Comparison of ENCODE assay signal across 1 cellular context in the genomic region with DNA sequence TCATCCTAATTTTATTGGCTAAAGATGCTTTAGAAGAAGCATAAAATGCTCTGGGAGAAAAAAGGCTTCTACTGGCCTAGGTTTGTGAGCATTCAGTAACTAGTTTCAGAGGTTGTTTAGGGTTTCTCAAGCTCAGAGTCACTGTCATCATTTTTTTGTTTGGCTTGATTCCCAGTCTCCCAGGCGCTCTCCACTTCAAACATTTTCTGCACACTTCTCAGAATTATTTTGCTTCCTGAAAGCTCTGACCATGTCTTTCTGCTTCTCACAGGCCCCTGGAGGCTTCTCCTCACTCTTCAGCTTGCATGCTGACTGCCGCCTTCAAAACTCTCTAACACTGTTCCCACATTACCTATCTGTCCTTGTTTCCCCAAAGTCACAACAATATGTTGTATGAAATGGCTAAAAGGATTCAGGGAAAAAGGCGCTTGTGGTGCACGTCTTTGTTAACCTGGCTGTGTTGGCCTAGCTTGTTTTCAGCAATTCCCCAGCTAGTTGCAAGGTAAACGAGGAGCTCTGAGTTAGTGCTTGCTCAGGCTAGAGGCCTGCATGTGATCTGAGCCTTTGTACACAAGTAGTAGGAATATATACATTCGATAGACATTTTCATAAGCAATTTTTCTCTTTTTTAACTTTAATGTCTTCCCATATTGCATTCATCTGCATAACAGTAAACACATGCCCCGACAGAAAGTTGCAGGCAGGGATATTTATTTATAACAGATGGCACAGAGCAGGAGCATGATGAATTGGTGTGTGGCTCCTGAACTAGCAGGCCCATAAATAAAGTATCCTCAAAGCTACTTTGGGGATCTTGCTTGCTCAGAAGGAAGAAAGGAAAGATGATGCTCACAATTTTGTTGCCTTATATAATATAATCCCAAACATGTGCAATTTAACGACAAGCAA.
TF ChIP-seq lines count a peak whose summit lies in the region.

No MANE protein-coding gene starts in this region.

TF ChIP-seq in K562, 482 proteins besides CTCF, POLR2A, EP300 and RAD21 (continued from another document):
- TF ChIP-seq, protein P1, sequence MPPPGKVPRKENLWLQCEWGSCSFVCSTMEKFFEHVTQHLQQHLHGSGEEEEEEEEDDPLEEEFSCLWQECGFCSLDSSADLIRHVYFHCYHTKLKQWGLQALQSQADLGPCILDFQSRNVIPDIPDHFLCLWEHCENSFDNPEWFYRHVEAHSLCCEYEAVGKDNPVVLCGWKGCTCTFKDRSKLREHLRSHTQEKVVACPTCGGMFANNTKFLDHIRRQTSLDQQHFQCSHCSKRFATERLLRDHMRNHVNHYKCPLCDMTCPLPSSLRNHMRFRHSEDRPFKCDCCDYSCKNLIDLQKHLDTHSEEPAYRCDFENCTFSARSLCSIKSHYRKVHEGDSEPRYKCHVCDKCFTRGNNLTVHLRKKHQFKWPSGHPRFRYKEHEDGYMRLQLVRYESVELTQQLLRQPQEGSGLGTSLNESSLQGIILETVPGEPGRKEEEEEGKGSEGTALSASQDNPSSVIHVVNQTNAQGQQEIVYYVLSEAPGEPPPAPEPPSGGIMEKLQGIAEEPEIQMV (tag; conservative IDR thresholded peaks at IDR 0.05; ENCODE audit: low read depth): no peak
- TF ChIP-seq SMC3 (conservative IDR thresholded peaks at IDR 0.05; ENCODE audit: insufficient read depth, low read depth, low read length) (no peak), ZNF551 (CRISPR knock-in tag; IDR thresholded peaks at IDR 0.05) (no peak), NONO (IDR thresholded peaks at IDR 0.05; ENCODE audit: low read depth in 2 of 2, low read length in 1 of 2) (no peak), ZNF592 (IDR thresholded peaks at IDR 0.05) (peak; percentile 69), ZNF766 (CRISPR knock-in tag; conservative IDR thresholded peaks at IDR 0.05) (peak; percentile 97), HMBOX1 (IDR thresholded peaks at IDR 0.05) (peak; percentile 60; the same call in 1 of the 2 replicates), NR4A1 (CRISPR knock-in tag; IDR thresholded peaks at IDR 0.05) (no peak), NR4A1 (tag; IDR thresholded peaks at IDR 0.05) (peak; percentile 27; the same call in 1 of the 2 replicates), SOX6 (IDR thresholded peaks at IDR 0.05) (0 out of 2 replicates have a peak, but pooled peaks have one; percentile 11), NFIC (IDR thresholded peaks at IDR 0.05) (peak; percentile 81), PHF8 (IDR thresholded peaks at IDR 0.05; ENCODE audit: borderline replicate concordance, low read length) (peak; percentile 21; the same call in 1 of the 2 replicates), L3MBTL2 (IDR thresholded peaks at IDR 0.05) (peak; percentile 34; the same call in 1 of the 2 replicates), ARID3A (IDR thresholded peaks at IDR 0.05; ENCODE audit: borderline replicate concordance, low read depth, low read length) (no peak)
- TF ChIP-seq, protein P2, sequence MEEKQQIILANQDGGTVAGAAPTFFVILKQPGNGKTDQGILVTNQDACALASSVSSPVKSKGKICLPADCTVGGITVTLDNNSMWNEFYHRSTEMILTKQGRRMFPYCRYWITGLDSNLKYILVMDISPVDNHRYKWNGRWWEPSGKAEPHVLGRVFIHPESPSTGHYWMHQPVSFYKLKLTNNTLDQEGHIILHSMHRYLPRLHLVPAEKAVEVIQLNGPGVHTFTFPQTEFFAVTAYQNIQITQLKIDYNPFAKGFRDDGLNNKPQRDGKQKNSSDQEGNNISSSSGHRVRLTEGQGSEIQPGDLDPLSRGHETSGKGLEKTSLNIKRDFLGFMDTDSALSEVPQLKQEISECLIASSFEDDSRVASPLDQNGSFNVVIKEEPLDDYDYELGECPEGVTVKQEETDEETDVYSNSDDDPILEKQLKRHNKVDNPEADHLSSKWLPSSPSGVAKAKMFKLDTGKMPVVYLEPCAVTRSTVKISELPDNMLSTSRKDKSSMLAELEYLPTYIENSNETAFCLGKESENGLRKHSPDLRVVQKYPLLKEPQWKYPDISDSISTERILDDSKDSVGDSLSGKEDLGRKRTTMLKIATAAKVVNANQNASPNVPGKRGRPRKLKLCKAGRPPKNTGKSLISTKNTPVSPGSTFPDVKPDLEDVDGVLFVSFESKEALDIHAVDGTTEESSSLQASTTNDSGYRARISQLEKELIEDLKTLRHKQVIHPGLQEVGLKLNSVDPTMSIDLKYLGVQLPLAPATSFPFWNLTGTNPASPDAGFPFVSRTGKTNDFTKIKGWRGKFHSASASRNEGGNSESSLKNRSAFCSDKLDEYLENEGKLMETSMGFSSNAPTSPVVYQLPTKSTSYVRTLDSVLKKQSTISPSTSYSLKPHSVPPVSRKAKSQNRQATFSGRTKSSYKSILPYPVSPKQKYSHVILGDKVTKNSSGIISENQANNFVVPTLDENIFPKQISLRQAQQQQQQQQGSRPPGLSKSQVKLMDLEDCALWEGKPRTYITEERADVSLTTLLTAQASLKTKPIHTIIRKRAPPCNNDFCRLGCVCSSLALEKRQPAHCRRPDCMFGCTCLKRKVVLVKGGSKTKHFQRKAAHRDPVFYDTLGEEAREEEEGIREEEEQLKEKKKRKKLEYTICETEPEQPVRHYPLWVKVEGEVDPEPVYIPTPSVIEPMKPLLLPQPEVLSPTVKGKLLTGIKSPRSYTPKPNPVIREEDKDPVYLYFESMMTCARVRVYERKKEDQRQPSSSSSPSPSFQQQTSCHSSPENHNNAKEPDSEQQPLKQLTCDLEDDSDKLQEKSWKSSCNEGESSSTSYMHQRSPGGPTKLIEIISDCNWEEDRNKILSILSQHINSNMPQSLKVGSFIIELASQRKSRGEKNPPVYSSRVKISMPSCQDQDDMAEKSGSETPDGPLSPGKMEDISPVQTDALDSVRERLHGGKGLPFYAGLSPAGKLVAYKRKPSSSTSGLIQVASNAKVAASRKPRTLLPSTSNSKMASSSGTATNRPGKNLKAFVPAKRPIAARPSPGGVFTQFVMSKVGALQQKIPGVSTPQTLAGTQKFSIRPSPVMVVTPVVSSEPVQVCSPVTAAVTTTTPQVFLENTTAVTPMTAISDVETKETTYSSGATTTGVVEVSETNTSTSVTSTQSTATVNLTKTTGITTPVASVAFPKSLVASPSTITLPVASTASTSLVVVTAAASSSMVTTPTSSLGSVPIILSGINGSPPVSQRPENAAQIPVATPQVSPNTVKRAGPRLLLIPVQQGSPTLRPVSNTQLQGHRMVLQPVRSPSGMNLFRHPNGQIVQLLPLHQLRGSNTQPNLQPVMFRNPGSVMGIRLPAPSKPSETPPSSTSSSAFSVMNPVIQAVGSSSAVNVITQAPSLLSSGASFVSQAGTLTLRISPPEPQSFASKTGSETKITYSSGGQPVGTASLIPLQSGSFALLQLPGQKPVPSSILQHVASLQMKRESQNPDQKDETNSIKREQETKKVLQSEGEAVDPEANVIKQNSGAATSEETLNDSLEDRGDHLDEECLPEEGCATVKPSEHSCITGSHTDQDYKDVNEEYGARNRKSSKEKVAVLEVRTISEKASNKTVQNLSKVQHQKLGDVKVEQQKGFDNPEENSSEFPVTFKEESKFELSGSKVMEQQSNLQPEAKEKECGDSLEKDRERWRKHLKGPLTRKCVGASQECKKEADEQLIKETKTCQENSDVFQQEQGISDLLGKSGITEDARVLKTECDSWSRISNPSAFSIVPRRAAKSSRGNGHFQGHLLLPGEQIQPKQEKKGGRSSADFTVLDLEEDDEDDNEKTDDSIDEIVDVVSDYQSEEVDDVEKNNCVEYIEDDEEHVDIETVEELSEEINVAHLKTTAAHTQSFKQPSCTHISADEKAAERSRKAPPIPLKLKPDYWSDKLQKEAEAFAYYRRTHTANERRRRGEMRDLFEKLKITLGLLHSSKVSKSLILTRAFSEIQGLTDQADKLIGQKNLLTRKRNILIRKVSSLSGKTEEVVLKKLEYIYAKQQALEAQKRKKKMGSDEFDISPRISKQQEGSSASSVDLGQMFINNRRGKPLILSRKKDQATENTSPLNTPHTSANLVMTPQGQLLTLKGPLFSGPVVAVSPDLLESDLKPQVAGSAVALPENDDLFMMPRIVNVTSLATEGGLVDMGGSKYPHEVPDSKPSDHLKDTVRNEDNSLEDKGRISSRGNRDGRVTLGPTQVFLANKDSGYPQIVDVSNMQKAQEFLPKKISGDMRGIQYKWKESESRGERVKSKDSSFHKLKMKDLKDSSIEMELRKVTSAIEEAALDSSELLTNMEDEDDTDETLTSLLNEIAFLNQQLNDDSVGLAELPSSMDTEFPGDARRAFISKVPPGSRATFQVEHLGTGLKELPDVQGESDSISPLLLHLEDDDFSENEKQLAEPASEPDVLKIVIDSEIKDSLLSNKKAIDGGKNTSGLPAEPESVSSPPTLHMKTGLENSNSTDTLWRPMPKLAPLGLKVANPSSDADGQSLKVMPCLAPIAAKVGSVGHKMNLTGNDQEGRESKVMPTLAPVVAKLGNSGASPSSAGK (IDR thresholded peaks at IDR 0.05): peak; percentile 33; the same call in 1 of the 2 replicates
TF ChIP-seq in K562: peak in this region for 16.
